4 cellular contexts compared by ENCODE assay signal in genomic region chr9:74719306-74719705, GRCh38.
TF ChIP-seq lines count a peak whose summit lies in the region.

No MANE protein-coding gene starts in this region.

TF ChIP-seq in HepG2, 621 proteins besides CTCF, POLR2A, EP300 and RAD21:
- TF ChIP-seq RAD51 (IDR thresholded peaks at IDR 0.05; ENCODE audit: borderline replicate concordance): peak; percentile 63; the same call in 1 of the 2 replicates
- TF ChIP-seq, protein P1, sequence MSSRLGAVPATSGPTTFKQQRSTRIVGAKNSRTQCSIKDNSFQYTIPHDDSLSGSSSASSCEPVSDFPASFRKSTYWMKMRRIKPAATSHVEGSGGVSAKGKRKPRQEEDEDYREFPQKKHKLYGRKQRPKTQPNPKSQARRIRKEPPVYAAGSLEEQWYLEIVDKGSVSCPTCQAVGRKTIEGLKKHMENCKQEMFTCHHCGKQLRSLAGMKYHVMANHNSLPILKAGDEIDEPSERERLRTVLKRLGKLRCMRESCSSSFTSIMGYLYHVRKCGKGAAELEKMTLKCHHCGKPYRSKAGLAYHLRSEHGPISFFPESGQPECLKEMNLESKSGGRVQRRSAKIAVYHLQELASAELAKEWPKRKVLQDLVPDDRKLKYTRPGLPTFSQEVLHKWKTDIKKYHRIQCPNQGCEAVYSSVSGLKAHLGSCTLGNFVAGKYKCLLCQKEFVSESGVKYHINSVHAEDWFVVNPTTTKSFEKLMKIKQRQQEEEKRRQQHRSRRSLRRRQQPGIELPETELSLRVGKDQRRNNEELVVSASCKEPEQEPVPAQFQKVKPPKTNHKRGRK (CRISPR knock-in tag; IDR thresholded peaks at IDR 0.05): no peak
- peak; percentile 37; the same call in 1 of the 2 replicates for TF ChIP-seq USF2 (IDR thresholded peaks at IDR 0.05; ENCODE audit: low read depth, low read length)
- no peak for TF ChIP-seq USF2 (CRISPR knock-in tag; IDR thresholded peaks at IDR 0.05; ENCODE audit: borderline replicate concordance)

TF ChIP-seq in A549, 52 proteins besides CTCF, POLR2A, EP300 and RAD21:
- TF ChIP-seq HMGXB4 (CRISPR knock-in tag; IDR thresholded peaks at IDR 0.05; ENCODE audit: borderline replicate concordance) (no peak), USF2 (IDR thresholded peaks at IDR 0.05) (0 out of 2 replicates have a peak, but pooled peaks have one; percentile 5)

TF ChIP-seq in GM23338, 12 proteins besides CTCF, POLR2A, EP300 and RAD21:
- TF ChIP-seq, protein P2, sequence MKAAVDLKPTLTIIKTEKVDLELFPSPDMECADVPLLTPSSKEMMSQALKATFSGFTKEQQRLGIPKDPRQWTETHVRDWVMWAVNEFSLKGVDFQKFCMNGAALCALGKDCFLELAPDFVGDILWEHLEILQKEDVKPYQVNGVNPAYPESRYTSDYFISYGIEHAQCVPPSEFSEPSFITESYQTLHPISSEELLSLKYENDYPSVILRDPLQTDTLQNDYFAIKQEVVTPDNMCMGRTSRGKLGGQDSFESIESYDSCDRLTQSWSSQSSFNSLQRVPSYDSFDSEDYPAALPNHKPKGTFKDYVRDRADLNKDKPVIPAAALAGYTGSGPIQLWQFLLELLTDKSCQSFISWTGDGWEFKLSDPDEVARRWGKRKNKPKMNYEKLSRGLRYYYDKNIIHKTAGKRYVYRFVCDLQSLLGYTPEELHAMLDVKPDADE (IDR thresholded peaks at IDR 0.05): no peak
- TF ChIP-seq NANOG (IDR thresholded peaks at IDR 0.05; ENCODE audit: borderline replicate concordance) (no peak), ZNF462 (CRISPR knock-in tag; IDR thresholded peaks at IDR 0.05) (no peak), EZH2 (IDR thresholded peaks at IDR 0.05; ENCODE audit: low read depth, unreplicated experiment) (no peak), POLR2AphosphoS5 (IDR thresholded peaks at IDR 0.05; ENCODE audit: low read depth) (no peak), EZH2phosphoT487 (IDR thresholded peaks at IDR 0.05; ENCODE audit: unreplicated experiment) (no peak), ZNF331 (CRISPR knock-in tag; IDR thresholded peaks at IDR 0.05; ENCODE audit: low read depth) (no peak), STAT1 (IDR thresholded peaks at IDR 0.05; ENCODE audit: unreplicated experiment) (no peak), JUNB (IDR thresholded peaks at IDR 0.05; ENCODE audit: unreplicated experiment) (no peak), CREB1 (CRISPR knock-in tag; IDR thresholded peaks at IDR 0.05; ENCODE audit: low read depth) (no peak)
TF ChIP-seq in GM23338: peak in this region for 0.

TF ChIP-seq in K562, 482 proteins besides CTCF, POLR2A, EP300 and RAD21:
- TF ChIP-seq ARID1B (IDR thresholded peaks at IDR 0.05): no peak
- TF ChIP-seq ZBTB43 (CRISPR knock-in tag; IDR thresholded peaks at IDR 0.05): no peak
- peak; percentile 31; the same call in 1 of the 2 replicates for TF ChIP-seq RAD51 (IDR thresholded peaks at IDR 0.05; ENCODE audit: borderline replicate concordance, low read depth)
- TF ChIP-seq, protein P3, sequence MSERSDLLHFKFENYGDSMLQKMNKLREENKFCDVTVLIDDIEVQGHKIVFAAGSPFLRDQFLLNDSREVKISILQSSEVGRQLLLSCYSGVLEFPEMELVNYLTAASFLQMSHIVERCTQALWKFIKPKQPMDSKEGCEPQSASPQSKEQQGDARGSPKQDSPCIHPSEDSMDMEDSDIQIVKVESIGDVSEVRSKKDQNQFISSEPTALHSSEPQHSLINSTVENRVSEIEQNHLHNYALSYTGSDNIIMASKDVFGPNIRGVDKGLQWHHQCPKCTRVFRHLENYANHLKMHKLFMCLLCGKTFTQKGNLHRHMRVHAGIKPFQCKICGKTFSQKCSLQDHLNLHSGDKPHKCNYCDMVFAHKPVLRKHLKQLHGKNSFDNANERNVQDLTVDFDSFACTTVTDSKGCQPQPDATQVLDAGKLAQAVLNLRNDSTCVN (CRISPR knock-in tag; IDR thresholded peaks at IDR 0.05): no peak
- TF ChIP-seq RBM14 (IDR thresholded peaks at IDR 0.05; ENCODE audit: borderline replicate concordance, insufficient read depth, low read depth, low read length): no peak
- peak; percentile 73 for TF ChIP-seq TFE3 (CRISPR knock-in tag; IDR thresholded peaks at IDR 0.05)
- TF ChIP-seq SNIP1 (IDR thresholded peaks at IDR 0.05; ENCODE audit: low read depth): no peak
- no peak for TF ChIP-seq GMEB1 (CRISPR knock-in tag; IDR thresholded peaks at IDR 0.05)
- no peak for TF ChIP-seq BCL6 (CRISPR knock-in tag; IDR thresholded peaks at IDR 0.05)
TF ChIP-seq in K562: peak in this region for 2.
